Comparison of ENCODE assay signal across 8 cellular contexts in the genomic region with DNA sequence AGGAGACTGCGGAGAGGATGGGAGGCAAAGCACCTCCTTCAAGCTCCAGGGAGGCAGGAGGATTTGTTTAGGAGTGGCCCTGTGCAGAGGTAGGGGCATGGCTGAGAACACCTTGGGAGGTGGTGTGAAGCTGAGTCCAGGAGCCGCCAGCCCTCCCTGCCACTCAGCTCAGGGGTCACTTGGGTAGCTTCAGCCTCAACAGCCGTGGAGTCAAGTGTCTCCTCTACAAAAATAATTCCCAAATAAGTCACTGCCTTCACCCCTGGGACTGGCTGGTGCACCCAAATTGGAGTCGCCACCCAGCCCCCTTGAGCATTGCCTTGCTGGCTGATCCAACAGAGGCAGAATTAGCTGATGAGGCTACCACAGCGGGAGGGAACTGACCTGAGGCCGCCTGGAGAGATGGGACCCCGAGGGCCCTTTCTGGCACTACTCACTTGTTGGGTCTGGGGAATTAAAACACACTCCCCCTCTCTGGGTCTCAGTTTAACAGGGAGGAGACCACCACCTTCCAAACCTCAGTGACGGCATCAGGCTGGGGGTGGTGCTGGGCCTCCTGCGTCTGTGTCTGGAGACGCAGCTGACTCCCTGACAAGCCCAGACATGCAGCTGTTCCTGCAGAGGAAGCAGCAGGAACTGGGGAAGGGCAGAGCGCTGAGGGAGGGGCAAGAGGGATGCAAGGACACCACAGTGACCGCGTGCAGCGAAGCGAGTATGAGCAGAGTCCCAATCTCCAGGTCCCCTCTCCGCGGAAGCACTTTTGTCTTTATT.
DNase-seq lines count a peak whose midpoint lies in the region; ATAC-seq and TF ChIP-seq lines count a peak whose summit lies in the region.

No MANE protein-coding gene starts in this region.

- H3K36me3 Mint-ChIP-seq in CD14-positive monocyte = peaks cover 3 to 7% of the 10 kb centered on the region in 2 donors

- peak overlapping the region; percentile 69 for H3K9ac ChIP-seq in smooth muscle cell (ENCODE audit: low read depth)

- peak overlapping the region; percentile 65 for H3K4me2 ChIP-seq in smooth muscle cell

- H3K4me3 Mint-ChIP-seq in CD14-positive monocyte = no peak overlapping the region

- H3K27me3 ChIP-seq in right atrium auricular region (no peaks in the 10 kb centered on the region), smooth muscle cell (ENCODE audit: low read depth) (no peaks in the 10 kb centered on the region)

- no peaks in the 10 kb centered on the region for H3F3A ChIP-seq in smooth muscle cell (ENCODE audit: low read depth)

- DNase-seq in CD14-positive monocyte (ENCODE audit: low spot score) = no peak
- peak; percentile 11 for DNase-seq in LoVo (ENCODE audit: low spot score)
- peak; percentile 48 for DNase-seq in activated CD8-positive, alpha-beta memory T cell treated with anti-CD3 and anti-CD28 coated beads, Interleukin-2, amount 50 U/mL, for 48 hours
- peak; percentile 58 for DNase-seq in right atrium auricular region (ENCODE audit: low spot score)
- no peak for DNase-seq in smooth muscle cell (lab: John Stamatoyannopoulos, UW; ENCODE audit: unreplicated experiment)
- no peak for DNase-seq in activated CD4-positive, alpha-beta T cell treated with anti-CD3 and anti-CD28 coated beads, Interleukin-2, amount 50 U/mL, for 48 hours
- DNase-seq in putamen (ENCODE audit: low spot score) = no peak

- H3K9me3 ChIP-seq in right atrium auricular region (no peaks in the 10 kb centered on the region), smooth muscle cell (replicated peaks; ENCODE audit: low read depth) (no peaks in the 10 kb centered on the region)

- H4K20me1 ChIP-seq in smooth muscle cell (ENCODE audit: low read depth) = no peaks in the 10 kb centered on the region

- intact Hi-C loops in CD14-positive monocyte (cut with micrococcal nuclease) = loop anchor here in 1 of 2 donors (5.0 kb wide), 1 partner anchor 37 kb away; no protein-coding TSS in a partner anchor

- H3K9me3 Mint-ChIP-seq in CD14-positive monocyte = no peaks in the 10 kb centered on the region

- H3K27ac Mint-ChIP-seq in CD14-positive monocyte = peak overlapping the region in 4 of 7 donors; percentile 32 to 81 (median 68)

- peak overlapping the region; percentile 38 to 53 for H3K27ac ChIP-seq in right atrium auricular region
- H3K27ac ChIP-seq in smooth muscle cell (ENCODE audit: low read depth) = peak overlapping the region; percentile 91

- H2AFZ ChIP-seq in smooth muscle cell (ENCODE audit: low read depth) = no peak overlapping the region

- H3K36me3 ChIP-seq in right atrium auricular region (no peaks in the 10 kb centered on the region), smooth muscle cell (ENCODE audit: low read depth) (no peaks in the 10 kb centered on the region)

- H3K79me2 ChIP-seq in smooth muscle cell (ENCODE audit: low read depth) = no peaks in the 10 kb centered on the region

- peaks cover 44% of the 10 kb centered on the region for H3K4me1 Mint-ChIP-seq in CD14-positive monocyte

- ATAC-seq in GM21576 (IDR thresholded peaks at IDR 0.05; ENCODE audit: unreplicated experiment) = no peak

- 34% methylated on average over 17 of the region's 17 CpGs for WGBS in smooth muscle cell (ENCODE audit: low lambda C conversion rate)

- H3K4me3 ChIP-seq in right atrium auricular region (no peak overlapping the region), smooth muscle cell (no peak overlapping the region)

- TF ChIP-seq CTCF in CD14-positive monocyte (IDR thresholded peaks at IDR 0.05) (no peak), right atrium auricular region (IDR thresholded peaks at IDR 0.05) (no peak), smooth muscle cell (IDR thresholded peaks at IDR 0.05; ENCODE audit: borderline replicate concordance, insufficient read depth, poor library complexity, severe bottlenecking) (no peak)

- H3K4me1 ChIP-seq in right atrium auricular region (peaks cover 0 to 55% of the 10 kb centered on the region in 2 donors), smooth muscle cell (ENCODE audit: low read depth) (peaks cover 29% of the 10 kb centered on the region)

- peaks cover 4 to 12% (median 6%) of the 10 kb centered on the region in 3 donors for H3K27me3 Mint-ChIP-seq in CD14-positive monocyte (ENCODE audit: low read depth in 3 of 3)

Comparison
In these comparisons a context has a peak if more than half of its experiments do, and no peak if none do; other contexts are left out.
1. DNase-seq: peak in LoVo (single experiment), activated CD8-positive, alpha-beta memory T cell treated with anti-CD3 and anti-CD28 coated beads, Interleukin-2, amount 50 U/mL, for 48 hours (single experiment) and right atrium auricular region (single experiment); none in CD14-positive monocyte (single experiment), smooth muscle cell (single experiment), activated CD4-positive, alpha-beta T cell treated with anti-CD3 and anti-CD28 coated beads, Interleukin-2, amount 50 U/mL, for 48 hours (0 of 2) and putamen (single experiment).